1 cellular context compared by ENCODE assay signal in genomic region chr15:63048115-63048985, GRCh38.
A peak's percentile ranks its signal among the peaks of the same experiment; 100 is the strongest.
TF ChIP-seq lines count a peak whose summit lies in the region.

No MANE protein-coding gene starts in this region.

TF ChIP-seq in K562, 482 proteins besides CTCF, POLR2A, EP300 and RAD21 (continued from another document and continues in another):
- TF ChIP-seq PRPF4 (IDR thresholded peaks at IDR 0.05; ENCODE audit: insufficient read depth, low read depth, low read length, poor library complexity, severe bottlenecking): no peak
- TF ChIP-seq ZNF277 (CRISPR knock-in tag; IDR thresholded peaks at IDR 0.05; ENCODE audit: borderline replicate concordance): no peak
- TF ChIP-seq CHD1 (IDR thresholded peaks at IDR 0.05; ENCODE audit: low read length): peak; percentile 50
- TF ChIP-seq FOSL1 (tag; conservative IDR thresholded peaks at IDR 0.05): no peak
- 0 out of 2 replicates have a peak, but pooled peaks have one; percentile 48 for TF ChIP-seq REST (CRISPR knock-in tag; IDR thresholded peaks at IDR 0.05; ENCODE audit: low read depth)
- peak; percentile 72; the same call in 1 of the 2 replicates for TF ChIP-seq NR3C1 (CRISPR knock-in tag; IDR thresholded peaks at IDR 0.05)
- no peak for TF ChIP-seq HEY1 (CRISPR knock-in tag; IDR thresholded peaks at IDR 0.05; ENCODE audit: borderline replicate concordance)
- TF ChIP-seq RB1 (IDR thresholded peaks at IDR 0.05; ENCODE audit: low read depth): peak; percentile 94
- no peak for TF ChIP-seq PPARD (CRISPR knock-in tag; IDR thresholded peaks at IDR 0.05)
- TF ChIP-seq TEAD2 (tag; IDR thresholded peaks at IDR 0.05): no peak
- no peak for TF ChIP-seq ZNF263 (CRISPR knock-in tag; IDR thresholded peaks at IDR 0.05; ENCODE audit: borderline replicate concordance)
- TF ChIP-seq BHLHE40 (IDR thresholded peaks at IDR 0.05; ENCODE audit: low read length): no peak
- peak; percentile 53 for TF ChIP-seq RBM22 (IDR thresholded peaks at IDR 0.05; ENCODE audit: low read depth, low read length, poor library complexity, severe bottlenecking)
- peak; percentile 41; the same call in 1 of the 2 replicates for TF ChIP-seq DMBX1 (CRISPR knock-in tag; IDR thresholded peaks at IDR 0.05; ENCODE audit: borderline replicate concordance)
- TF ChIP-seq ARID3B (CRISPR knock-in tag; IDR thresholded peaks at IDR 0.05; ENCODE audit: borderline replicate concordance): no peak
- no peak; the same call in 1 of the 2 replicates for TF ChIP-seq ETV1 (tag; conservative IDR thresholded peaks at IDR 0.05; ENCODE audit: low read depth)
- peak; percentile 32 to 87; a peak in 3 of 4 replicates for TF ChIP-seq NONO (IDR thresholded peaks at IDR 0.05; ENCODE audit: low read depth in 2 of 2, low read length in 1 of 2)
- peak; percentile 49 for TF ChIP-seq L3MBTL2 (IDR thresholded peaks at IDR 0.05)
- peak; percentile 83; the same call in 1 of the 2 replicates for TF ChIP-seq MTA3 (IDR thresholded peaks at IDR 0.05; ENCODE audit: borderline replicate concordance)
- no peak for TF ChIP-seq ETS2 (tag; IDR thresholded peaks at IDR 0.05; ENCODE audit: borderline replicate concordance, poor library complexity, severe bottlenecking)
- TF ChIP-seq TGIF2 (CRISPR knock-in tag; IDR thresholded peaks at IDR 0.05): no peak
- TF ChIP-seq E2F5 (CRISPR knock-in tag; IDR thresholded peaks at IDR 0.05): no peak
- no peak; the same call in 1 of the 2 replicates for TF ChIP-seq SMAD3 (CRISPR knock-in tag; conservative IDR thresholded peaks at IDR 0.05)
- no peak for TF ChIP-seq IRF1 (CRISPR knock-in tag; IDR thresholded peaks at IDR 0.05; ENCODE audit: borderline replicate concordance)
- peak; percentile 11; the same call in 1 of the 2 replicates for TF ChIP-seq PML (IDR thresholded peaks at IDR 0.05; ENCODE audit: low read length)
- peak; percentile 65 for TF ChIP-seq ARID2 (IDR thresholded peaks at IDR 0.05)
- TF ChIP-seq ZNF347 (CRISPR knock-in tag; IDR thresholded peaks at IDR 0.05; ENCODE audit: low read depth): no peak
- TF ChIP-seq ZNF12 (CRISPR knock-in tag; IDR thresholded peaks at IDR 0.05): peak; percentile 5; the same call in 1 of the 2 replicates
- TF ChIP-seq SAFB (IDR thresholded peaks at IDR 0.05; ENCODE audit: borderline replicate concordance, low read depth, low read length): peak; percentile 36; the same call in 1 of the 2 replicates
- peak; percentile 51; the same call in 1 of the 2 replicates for TF ChIP-seq CREB3L1 (IDR thresholded peaks at IDR 0.05; ENCODE audit: borderline replicate concordance, low read depth)
- TF ChIP-seq NFXL1 (CRISPR knock-in tag; IDR thresholded peaks at IDR 0.05): no peak
- no peak for TF ChIP-seq TEAD4 (IDR thresholded peaks at IDR 0.05; ENCODE audit: low read length)
- no peak for TF ChIP-seq TEAD4 (CRISPR knock-in tag; IDR thresholded peaks at IDR 0.05; ENCODE audit: borderline replicate concordance)
- 0 out of 2 replicates have a peak, but pooled peaks have one; percentile 67 for TF ChIP-seq ZNF197 (CRISPR knock-in tag; IDR thresholded peaks at IDR 0.05; ENCODE audit: low read depth)
- TF ChIP-seq ZNF239 (CRISPR knock-in tag; IDR thresholded peaks at IDR 0.05): no peak
- no peak for TF ChIP-seq ZNF584 (CRISPR knock-in tag; IDR thresholded peaks at IDR 0.05; ENCODE audit: low read depth)
- TF ChIP-seq MITF (IDR thresholded peaks at IDR 0.05): no peak
- TF ChIP-seq NCOA2 (IDR thresholded peaks at IDR 0.05; ENCODE audit: partially characterized antibody in 2 of 2): no peak
- TF ChIP-seq MNT (conservative IDR thresholded peaks at IDR 0.05): peak; percentile 37 to 48
- no peak for TF ChIP-seq MCM2 (IDR thresholded peaks at IDR 0.05; ENCODE audit: low read depth)
- no peak for TF ChIP-seq NUFIP1 (IDR thresholded peaks at IDR 0.05; ENCODE audit: partially characterized antibody)
- no peak for TF ChIP-seq CGGBP1 (CRISPR knock-in tag; IDR thresholded peaks at IDR 0.05)
- no peak for TF ChIP-seq GTF2B (IDR thresholded peaks at IDR 0.05; ENCODE audit: extremely low read depth, insufficient read length)
- no peak for TF ChIP-seq HNRNPK (IDR thresholded peaks at IDR 0.05; ENCODE audit: low read depth, low read length, poor library complexity, severe bottlenecking)
- no peak for TF ChIP-seq MCM5 (IDR thresholded peaks at IDR 0.05; ENCODE audit: low read depth)
- TF ChIP-seq ZNF740 (CRISPR knock-in tag; IDR thresholded peaks at IDR 0.05): peak; percentile 47; the same call in 1 of the 2 replicates
- 0 out of 4 replicates have a peak, but pooled peaks of 1 of the 2 experiments have one; percentile 15 for TF ChIP-seq ZNF740 (tag; IDR thresholded peaks at IDR 0.05)
- TF ChIP-seq NCOA4 (IDR thresholded peaks at IDR 0.05; ENCODE audit: partially characterized antibody): no peak
- TF ChIP-seq ZNF830 (CRISPR knock-in tag; IDR thresholded peaks at IDR 0.05): no peak
- TF ChIP-seq ZNF507 (tag; conservative IDR thresholded peaks at IDR 0.05): no peak
- no peak for TF ChIP-seq SPI1 (IDR thresholded peaks at IDR 0.05; ENCODE audit: borderline replicate concordance, low read depth, low read length)
- peak; percentile 65; the same call in 1 of the 2 replicates for TF ChIP-seq ZNF76 (CRISPR knock-in tag; IDR thresholded peaks at IDR 0.05; ENCODE audit: borderline replicate concordance)
- no peak for TF ChIP-seq ZNF655 (CRISPR knock-in tag; IDR thresholded peaks at IDR 0.05)
